In genomic region chr4:93221771-93222170, GRCh38 we compare ENCODE assay signal across 9 cellular contexts.
"Had no signal": no experiment of that assay in that cellular context is flagged by ENCODE, and none has a peak within 500 bp of the region (broad histone marks: within the 10 kb centered on the region; RNA-seq: fewer than 3 reads in every experiment).

No MANE protein-coding gene starts in this region.

- H3K4me1 ChIP-seq: HAP-1 had no signal

- DNase-seq: GM23248, GOT3, H7, H9, HCEC 1CT, HFFc6 had no signal

- H2AFZ ChIP-seq: GM23248, GM23338 had no signal

- H3K36me3 ChIP-seq: HAP-1 had no signal

- H3K4me2 ChIP-seq: GM23338 had no signal

- H3K27ac ChIP-seq: GM23248 had no signal

- H3K4me3 ChIP-seq: GM23248, GM23338, HAP-1 had no signal

- H3K9ac ChIP-seq: GM23248 had no signal

- H3K9me3 ChIP-seq: HAP-1 had no signal

- ATAC-seq: GM23338, HCT116 had no signal
